In the genomic region with DNA sequence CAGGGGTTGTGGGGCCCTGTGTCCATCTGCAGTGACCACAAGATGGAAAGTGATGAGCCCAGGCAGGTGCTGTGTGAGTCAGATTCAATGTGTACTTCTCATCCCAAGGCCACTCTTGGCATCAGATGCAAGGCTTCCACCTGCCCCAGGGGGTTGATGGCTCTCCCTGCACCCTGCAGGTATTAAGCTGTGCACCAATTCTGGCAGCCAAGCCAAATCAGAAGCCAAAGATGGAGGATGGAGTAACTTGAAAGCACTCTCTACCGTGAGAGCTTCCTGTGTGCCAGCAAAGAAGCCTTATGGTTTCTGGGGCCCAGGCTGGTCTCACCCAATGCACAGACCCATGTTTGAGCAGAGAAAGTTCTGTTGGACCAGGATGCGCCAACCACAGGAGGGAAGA, we compare ENCODE assay signal across 17 cellular contexts.
"Had no signal": no experiment of that assay in that cellular context is flagged by ENCODE, and none has a peak within 500 bp of the region (broad histone marks: within the 10 kb centered on the region; RNA-seq: fewer than 3 reads in every experiment).

No MANE protein-coding gene starts in this region.

- H3K4me1 Mint-ChIP-seq: central memory CD8-positive, alpha-beta T cell; mesothelial cell of epicardium; T-cell had no signal

- H3K27ac ChIP-seq: brain microvascular endothelial cell, foreskin keratinocyte, lower lobe of right lung, spleen, testis had no signal

- H3K9me3 Mint-ChIP-seq: central memory CD8-positive, alpha-beta T cell had no signal

- H3K27me3 ChIP-seq: brain microvascular endothelial cell, spleen, testis, upper lobe of left lung had no signal

- H3K27me3 Mint-ChIP-seq: central memory CD8-positive, alpha-beta T cell; T-cell had no signal

- H3K9me3 ChIP-seq: lower lobe of right lung, testis, upper lobe of left lung had no signal

- H3K27ac Mint-ChIP-seq: activated naive CD8-positive, alpha-beta T cell treated with anti-CD3 and anti-CD28 coated beads, Interleukin-2, amount 10 ng/mL, durations not matched to agents 7 days and 5 days; mesothelial cell of epicardium; stimulated activated naive CD8-positive, alpha-beta T cell treated with anti-CD3 and anti-CD28 coated beads, Interleukin-15, amount 100 ng/mL, for 72 hours; T-cell had no signal

- H3K4me1 ChIP-seq: foreskin keratinocyte, spleen, testis had no signal

- H3K36me3 Mint-ChIP-seq: activated naive CD8-positive, alpha-beta T cell treated with anti-CD3 and anti-CD28 coated beads, Interleukin-2, amount 10 ng/mL, durations not matched to agents 7 days and 5 days; immature natural killer cell; mesothelial cell of epicardium had no signal

- DNase-seq: activated CD4-positive, CD25-positive, alpha-beta regulatory T cell treated with anti-CD3 and anti-CD28 coated beads, Interleukin-2, amount 50 U/mL, for 72 hours; activated gamma-delta T cell treated with Interleukin-2 at 50 U/mL for 16 hours; activated naive CD8-positive, alpha-beta T cell treated with anti-CD3 and anti-CD28 coated beads, Interleukin-2, amount 10 ng/mL, durations not matched to agents 7 days and 5 days; brain microvascular endothelial cell; effector memory CD4-positive, alpha-beta T cell; foreskin keratinocyte; immature natural killer cell; lower lobe of right lung; spleen; stimulated activated naive CD8-positive, alpha-beta T cell treated with anti-CD3 and anti-CD28 coated beads, Interleukin-15, amount 100 ng/mL, for 72 hours; T-helper 9 cell; testis; upper lobe of left lung had no signal

- H3K36me3 ChIP-seq: brain microvascular endothelial cell, lower lobe of right lung, spleen, upper lobe of left lung had no signal

- ATAC-seq: sciatic nerve; stimulated activated naive CD8-positive, alpha-beta T cell treated with anti-CD3 and anti-CD28 coated beads, Interleukin-15, amount 100 ng/mL, for 72 hours; T-cell had no signal

- H3K4me3 Mint-ChIP-seq: activated naive CD8-positive, alpha-beta T cell treated with anti-CD3 and anti-CD28 coated beads, Interleukin-2, amount 10 ng/mL, durations not matched to agents 7 days and 5 days; central memory CD8-positive, alpha-beta T cell; immature natural killer cell; mesothelial cell of epicardium; stimulated activated naive CD8-positive, alpha-beta T cell treated with anti-CD3 and anti-CD28 coated beads, Interleukin-15, amount 100 ng/mL, for 72 hours; T-cell had no signal

- H3K4me3 ChIP-seq: lower lobe of right lung, spleen, testis, upper lobe of left lung had no signal
